23 cellular contexts compared by ENCODE assay signal in genomic region chr10:6695519-6695918, GRCh38.
"Had no signal": no experiment of that assay in that cellular context is flagged by ENCODE, and none has a peak within 500 bp of the region (broad histone marks: within the 10 kb centered on the region; RNA-seq: fewer than 3 reads in every experiment).

No MANE protein-coding gene starts in this region.

- H3K27me3 ChIP-seq: MG63 had no signal

- H3K27ac ChIP-seq: HL-60, SJSA1, SK-N-MC had no signal

- H3K9me3 ChIP-seq: MG63, SJSA1 had no signal

- H3K36me3 ChIP-seq: MG63, SJSA1 had no signal

- DNase-seq: Karpas-422, KG1, NCI-H1092, NCI-H1105 treated with DMSO at 0.1 percent for 48 hours, NCI-H1417 treated with DMSO at 0.1 percent for 48 hours, NCI-H146, NCI-H1694 treated with DMSO at 0.1 percent for 48 hours, NCI-H1930, NCI-H2081, NCI-H2171, NCI-H226, NCI-H446, NCI-H510A, NCI-H524 treated with DMSO at 0.1 percent for 48 hours, NCI-H69, NCI-H774, Right ventricle myocardium superior, RPMI8226, SIG-M5 had no signal

- H3K4me3 ChIP-seq: MG63, SJSA1, SK-N-MC had no signal
